ENCODE assay signal across 8 cellular contexts in genomic region chr12:7862301-7862700, GRCh38. TPM values are rescaled to one million over a fixed set of nuclear protein-coding genes. Genes with fewer than 3 reads are reported as not detected.
DNase-seq lines count a peak whose midpoint lies in the region; ATAC-seq and TF ChIP-seq lines count a peak whose summit lies in the region.
"Not testable (repeated sequence)": the region's sequence is repeated elsewhere in the genome, so short reads cannot be mapped to it uniquely, and the experiment has no call there.
"Had no signal": no experiment of that assay in that cellular context is flagged by ENCODE, and none has a peak within 500 bp of the region (broad histone marks: within the 10 kb centered on the region; RNA-seq: fewer than 3 reads in every experiment).

No MANE protein-coding gene starts in this region.

- H3K23ac ChIP-seq in mesendoderm (ENCODE audit: low read length), result not testable (repeated sequence)

- not testable (repeated sequence) for H3K36me3 ChIP-seq in HUES6 (ENCODE audit: control insufficient read depth, insufficient read depth, low read length); endodermal cell (ENCODE audit: control insufficient read depth, insufficient read depth, low read length); mesendoderm (ENCODE audit: control insufficient read depth, insufficient read depth, low read length); neural progenitor cell

- H2BK15ac ChIP-seq in mesendoderm (replicated peaks; ENCODE audit: low read depth), result not testable (repeated sequence)

- peak overlapping the region; percentile 1 for H3K4ac ChIP-seq in mesendoderm (ENCODE audit: low read depth, low read length)

- H2BK5ac ChIP-seq in mesendoderm (ENCODE audit: low read length), result not testable (repeated sequence)

- peaks cover 12% of the 10 kb centered on the region for H3K27me3 Mint-ChIP-seq in activated CD4-positive, alpha-beta T cell treated with anti-CD3 and anti-CD28 coated beads, Interleukin-2, amount 10 ng/mL, durations not matched to agents 24 days and 14 days
- H3K27me3 Mint-ChIP-seq in endodermal cell (ENCODE audit: insufficient read depth); neural progenitor cell (ENCODE audit: insufficient read depth, low read depth): not testable (repeated sequence)

- not testable (repeated sequence) for H3K4me3 Mint-ChIP-seq in activated CD4-positive, alpha-beta T cell treated with anti-CD3 and anti-CD28 coated beads, Interleukin-2, amount 10 ng/mL, durations not matched to agents 24 days and 14 days; endodermal cell; neural progenitor cell; stimulated activated effector memory CD8-positive, alpha-beta T cell treated with anti-CD3 and anti-CD28 coated beads, Interleukin-12 subunit alpha, Interleukin-12 subunit beta, amount 100 ng/mL, for 72 hours

- not testable (repeated sequence) for H3K9me3 Mint-ChIP-seq in activated CD4-positive, alpha-beta T cell treated with anti-CD3 and anti-CD28 coated beads, Interleukin-2, amount 10 ng/mL, durations not matched to agents 24 days and 14 days; neural progenitor cell; stimulated activated effector memory CD8-positive, alpha-beta T cell treated with anti-CD3 and anti-CD28 coated beads, Interleukin-12 subunit alpha, Interleukin-12 subunit beta, amount 100 ng/mL, for 72 hours
- peaks cover 19% of the 10 kb centered on the region for H3K9me3 Mint-ChIP-seq in endodermal cell

- intact Hi-C loops in activated CD4-positive, alpha-beta T cell treated with anti-CD3 and anti-CD28 coated beads, Interleukin-2, amount 10 ng/mL, durations not matched to agents 24 days and 14 days (cut with micrococcal nuclease), result loop anchor here (5.0 kb wide), 2 partner anchors 70 to 215 kb away; no protein-coding TSS in a partner anchor

- H2AFZ ChIP-seq in neural progenitor cell (replicated peaks), result not testable (repeated sequence)

- not testable (repeated sequence) for H3K4me3 ChIP-seq in HUES6 (ENCODE audit: low read depth, low read length); endodermal cell (ENCODE audit: low read length); mesendoderm (ENCODE audit: low read length); neural progenitor cell

- H3K79me2 ChIP-seq in mesendoderm (ENCODE audit: control insufficient read depth, insufficient read depth, low read length); neural progenitor cell (ENCODE audit: low read depth): not testable (repeated sequence)

- WGBS in endodermal cell (ENCODE audit: insufficient coverage in 1 of 2, insufficient read length in 1 of 2), 2 experiments, result 94 to 97% methylated on average over 10 to 24 of the region's 24 CpGs
- no CpG with 5 or more reads among the region's 24 CpGs for WGBS in mesendoderm (ENCODE audit: extremely low coverage, insufficient coverage, low lambda C conversion rate)

- not testable (repeated sequence) for H4K5ac ChIP-seq in mesendoderm (ENCODE audit: low read length)

- 0 out of 2 replicates have a peak overlapping the region, but pooled peaks have one; percentile 89 for H3K27ac ChIP-seq in HUES6 (ENCODE audit: low read depth, low read length)
- H3K27ac ChIP-seq in endodermal cell (ENCODE audit: low read depth, low read length); mesendoderm (ENCODE audit: low read depth, low read length); neural progenitor cell: not testable (repeated sequence)

- H2BK120ac ChIP-seq in mesendoderm (ENCODE audit: low read depth, low read length), result not testable (repeated sequence)

- not testable (repeated sequence) for H3K9ac ChIP-seq in HUES6 (ENCODE audit: low read length); endodermal cell (ENCODE audit: extremely low read depth, low read length, poor library complexity, severe bottlenecking); mesendoderm (ENCODE audit: low read length); neural progenitor cell

- not testable (repeated sequence) for H3K27me3 ChIP-seq in HUES6 (ENCODE audit: control insufficient read depth, insufficient read depth, low read length); endodermal cell (ENCODE audit: control insufficient read depth, insufficient read depth, low read length, poor library complexity, severe bottlenecking); mesendoderm (ENCODE audit: insufficient read depth, low read length, poor library complexity); neural progenitor cell

- not testable (repeated sequence) for H4K8ac ChIP-seq in mesendoderm (ENCODE audit: low read depth, low read length)

- H2AK5ac ChIP-seq in mesendoderm (ENCODE audit: low read length), result not testable (repeated sequence)

- TF ChIP-seq CTCF in endodermal cell (conservative IDR thresholded peaks at IDR 0.05); neural progenitor cell (IDR thresholded peaks at IDR 0.05): not testable (repeated sequence)

- H3K36me3 Mint-ChIP-seq in activated CD4-positive, alpha-beta T cell treated with anti-CD3 and anti-CD28 coated beads, Interleukin-2, amount 10 ng/mL, durations not matched to agents 24 days and 14 days (ENCODE audit: low read depth); neural progenitor cell; stimulated activated effector memory CD8-positive, alpha-beta T cell treated with anti-CD3 and anti-CD28 coated beads, Interleukin-12 subunit alpha, Interleukin-12 subunit beta, amount 100 ng/mL, for 72 hours: not testable (repeated sequence)
- H3K36me3 Mint-ChIP-seq in endodermal cell (ENCODE audit: low read depth), result peaks cover 11% of the 10 kb centered on the region

- peaks cover 30% of the 10 kb centered on the region for H3F3A ChIP-seq in neural progenitor cell (ENCODE audit: low read depth)

- DNase-seq in activated CD4-positive, alpha-beta T cell treated with anti-CD3 and anti-CD28 coated beads, Interleukin-2, amount 10 ng/mL, durations not matched to agents 24 days and 14 days; mesendoderm; neural progenitor cell (ENCODE audit: low spot score); stimulated activated effector memory CD8-positive, alpha-beta T cell treated with anti-CD3 and anti-CD28 coated beads, Interleukin-12 subunit alpha, Interleukin-12 subunit beta, amount 100 ng/mL, for 72 hours (ENCODE audit: low spot score in 2 of 2): not testable (repeated sequence)
- DNase-seq in endodermal cell, result peak; percentile 55

- H3K4me1 ChIP-seq in HUES6 (ENCODE audit: control insufficient read depth, insufficient read depth, low read length), result peaks cover 28% of the 10 kb centered on the region
- H3K4me1 ChIP-seq in endodermal cell (ENCODE audit: control insufficient read depth, insufficient read depth, low read length); mesendoderm (ENCODE audit: control insufficient read depth, low read depth, low read length): not testable (repeated sequence)
- peaks cover 19% of the 10 kb centered on the region for H3K4me1 ChIP-seq in neural progenitor cell

- H4K20me1 ChIP-seq in neural progenitor cell (ENCODE audit: low read depth), result not testable (repeated sequence)

- ATAC-seq in stimulated activated effector memory CD8-positive, alpha-beta T cell treated with anti-CD3 and anti-CD28 coated beads, Interleukin-12 subunit alpha, Interleukin-12 subunit beta, amount 100 ng/mL, for 72 hours, result not testable (repeated sequence)

- not testable (repeated sequence) for H3K4me2 ChIP-seq in mesendoderm (ENCODE audit: low read length); neural progenitor cell

- H3K4me1 Mint-ChIP-seq in activated CD4-positive, alpha-beta T cell treated with anti-CD3 and anti-CD28 coated beads, Interleukin-2, amount 10 ng/mL, durations not matched to agents 24 days and 14 days, result not testable (repeated sequence)
- H3K4me1 Mint-ChIP-seq in endodermal cell (peaks cover 47% of the 10 kb centered on the region), neural progenitor cell (peaks cover 33% of the 10 kb centered on the region)
- peaks cover 18% of the 10 kb centered on the region for H3K4me1 Mint-ChIP-seq in stimulated activated effector memory CD8-positive, alpha-beta T cell treated with anti-CD3 and anti-CD28 coated beads, Interleukin-12 subunit alpha, Interleukin-12 subunit beta, amount 100 ng/mL, for 72 hours

- peak overlapping the region; percentile 81 for H3K18ac ChIP-seq in mesendoderm (ENCODE audit: low read length)

- peak overlapping the region; percentile 25 for H3K56ac ChIP-seq in mesendoderm (ENCODE audit: low read length)

- H3K27ac Mint-ChIP-seq in activated CD4-positive, alpha-beta T cell treated with anti-CD3 and anti-CD28 coated beads, Interleukin-2, amount 10 ng/mL, durations not matched to agents 24 days and 14 days, result peak overlapping the region; percentile 29
- peak overlapping the region; percentile 81 for H3K27ac Mint-ChIP-seq in endodermal cell
- peak overlapping the region; percentile 78 for H3K27ac Mint-ChIP-seq in neural progenitor cell
- H3K27ac Mint-ChIP-seq in stimulated activated effector memory CD8-positive, alpha-beta T cell treated with anti-CD3 and anti-CD28 coated beads, Interleukin-12 subunit alpha, Interleukin-12 subunit beta, amount 100 ng/mL, for 72 hours, result peak overlapping the region; percentile 83

- H3K9me3 ChIP-seq in HUES6 (ENCODE audit: control insufficient read depth, insufficient read depth, low read depth, low read length); endodermal cell (ENCODE audit: control insufficient read depth, low read length); neural progenitor cell (ENCODE audit: low read depth): not testable (repeated sequence)

- not testable (repeated sequence) for H3K79me1 ChIP-seq in mesendoderm (ENCODE audit: low read length)

RNA-seq across cellular contexts. Expression of gene SLC2A14, which starts 10.4 kb away (rescaled TPM):
- total RNA-seq in activated CD4-positive, alpha-beta T cell treated with anti-CD3 and anti-CD28 coated beads, Interleukin-2, amount 10 ng/mL, durations not matched to agents 24 days and 14 days, result 0.09 and 0.31 TPM in 2 replicates
- 10 to 100 TPM; 35.9 to 70.9 TPM for total RNA-seq in endodermal cell
- polyA plus RNA-seq in endodermal cell (2013, experiment 1 of 2), result 0.50 TPM
- 0.54 TPM for polyA plus RNA-seq in endodermal cell (2013, experiment 2 of 2)
- 10.5 TPM for polyA plus RNA-seq in mesendoderm (2013, experiment 1 of 2)
- polyA plus RNA-seq in mesendoderm (2013, experiment 2 of 2), result 9.8 TPM
- 0.46 and 0.49 TPM in 2 replicates for total RNA-seq in neural progenitor cell (ENCODE audit: low replicate concordance)
- total RNA-seq: A172 had no signal
- polyA plus RNA-seq: BJ had no signal

Comparison
In these comparisons a context has a peak if more than half of its experiments do, and no peak if none do; other contexts are left out.
1. H3K27ac Mint-ChIP-seq: peak in every context shown above with its lines; median percentile 83 in stimulated activated effector memory CD8-positive, alpha-beta T cell treated with anti-CD3 and anti-CD28 coated beads, Interleukin-12 subunit alpha, Interleukin-12 subunit beta, amount 100 ng/mL, for 72 hours; 81 in endodermal cell; 78 in neural progenitor cell; 29 in activated CD4-positive, alpha-beta T cell treated with anti-CD3 and anti-CD28 coated beads, Interleukin-2, amount 10 ng/mL, durations not matched to agents 24 days and 14 days.
2. RNA of gene SLC2A14, which starts 10.4 kb away (total RNA-seq): 35.9 to 70.9 TPM in endodermal cell; 0.46 to 0.49 TPM in neural progenitor cell and 0.09 to 0.31 TPM in activated CD4-positive, alpha-beta T cell treated with anti-CD3 and anti-CD28 coated beads, Interleukin-2, amount 10 ng/mL, durations not matched to agents 24 days and 14 days; every median in the first group is over 10 times any median in the second.